8 cellular contexts compared by ENCODE assay signal in the genomic region with DNA sequence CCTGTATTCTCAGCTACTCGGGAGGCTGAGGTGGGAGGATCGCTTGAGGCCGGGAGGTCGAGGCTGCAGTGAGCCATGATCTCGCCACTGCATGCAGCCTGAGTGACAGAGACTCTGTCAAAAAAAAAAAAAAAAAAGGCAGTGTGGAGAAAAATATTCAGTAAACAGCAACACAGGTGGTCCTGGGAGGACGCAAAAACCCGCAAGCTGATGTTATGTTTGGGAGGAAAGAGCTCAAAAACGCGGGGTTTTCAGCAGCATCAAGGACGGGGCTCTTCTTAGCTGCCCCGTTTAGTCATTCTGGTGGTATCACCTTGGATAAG. TPM values are rescaled to one million over a fixed set of nuclear protein-coding genes. Genes with fewer than 3 reads are reported as not detected.
DNase-seq lines count a peak whose midpoint lies in the region; ATAC-seq and TF ChIP-seq lines count a peak whose summit lies in the region.

No MANE protein-coding gene starts in this region.

- no peaks in the 10 kb centered on the region for H3K27me3 Mint-ChIP-seq in activated T-cell treated with anti-CD3 and anti-CD28 coated beads, Interleukin-2, amount 50 U/mL, for 4 hours (ENCODE audit: low read depth)

- peaks cover 0 to 5% of the 10 kb centered on the region in 2 donors for H3K4me1 ChIP-seq in ascending aorta
- peaks cover 0 to 12% (median 7%) of the 10 kb centered on the region in 4 donors for H3K4me1 ChIP-seq in liver (ENCODE audit: control insufficient read depth in 4 of 4, insufficient read depth in 4 of 4, low read length in 3 of 4)
- peaks cover 0 to 14% (median 6%) of the 10 kb centered on the region in 4 donors for H3K4me1 ChIP-seq in tibial artery

- H3K27me3 ChIP-seq in ascending aorta (no peaks in the 10 kb centered on the region), liver (ENCODE audit: control insufficient read depth in 4 of 4, insufficient read depth in 4 of 4, low read length in 3 of 4) (no peaks in the 10 kb centered on the region), tibial artery (no peaks in the 10 kb centered on the region)

- peaks cover 4% of the 10 kb centered on the region for H3K36me3 Mint-ChIP-seq in activated T-cell treated with anti-CD3 and anti-CD28 coated beads, Interleukin-2, amount 50 U/mL, for 4 hours (ENCODE audit: insufficient read depth)

- H3K9ac ChIP-seq in liver (ENCODE audit: low read depth in 1 of 2, low read length in 2 of 2): no peak overlapping the region

- intact Hi-C loops in ascending aorta (cut with DNase I): loop anchor here (2.0 kb wide), 3 partner anchors 30 to 108 kb away; partner anchors contain the start of genes U2AF2 and ZNF579
- intact Hi-C loops in tibial artery (cut with DNase I; ENCODE audit: low total_unique reads): no loop called here

- H3K36me3 ChIP-seq in ascending aorta: peaks cover 3 to 12% of the 10 kb centered on the region in 2 donors
- peaks cover 0 to 4% (median 1%) of the 10 kb centered on the region in 4 donors for H3K36me3 ChIP-seq in liver (ENCODE audit: control insufficient read depth in 4 of 4, insufficient read depth in 3 of 4, low read depth in 1 of 4, low read length in 3 of 4)
- peaks cover 6 to 25% (median 10%) of the 10 kb centered on the region in 3 donors for H3K36me3 ChIP-seq in tibial artery

- peaks cover 49% of the 10 kb centered on the region for H3K4me1 Mint-ChIP-seq in activated T-cell treated with anti-CD3 and anti-CD28 coated beads, Interleukin-2, amount 50 U/mL, for 4 hours (ENCODE audit: low read depth)

- H3K9me3 ChIP-seq in ascending aorta (no peaks in the 10 kb centered on the region), liver (ENCODE audit: control insufficient read depth in 4 of 4, low read length in 3 of 4) (no peaks in the 10 kb centered on the region), tibial artery (no peaks in the 10 kb centered on the region)

- TF ChIP-seq CTCF in ascending aorta (IDR thresholded peaks at IDR 0.05): no peak
- TF ChIP-seq CTCF in liver (IDR thresholded peaks at IDR 0.05; ENCODE audit: low read depth, low read length, missing input control): no peak
- TF ChIP-seq CTCF in tibial artery (IDR thresholded peaks at IDR 0.05): no peak

- ATAC-seq in activated T-cell treated with anti-CD3 and anti-CD28 coated beads, Interleukin-2, amount 50 U/mL, for 4 hours: no peak
- ATAC-seq in HG03521 (IDR thresholded peaks at IDR 0.05; ENCODE audit: unreplicated experiment) (no peak), HG03571 (IDR thresholded peaks at IDR 0.05; ENCODE audit: unreplicated experiment) (no peak)

- TF ChIP-seq RAD21 in liver (IDR thresholded peaks at IDR 0.05): no peak

- no peak for DNase-seq in activated T-cell treated with anti-CD3 and anti-CD28 coated beads, Interleukin-2, amount 50 U/mL, for 4 hours
- no peak for DNase-seq in activated T-cell treated with anti-CD3 and anti-CD28 coated beads, Interleukin-2, amount 50 U/mL, for 48 hours
- DNase-seq in ascending aorta (ENCODE audit: low spot score in 2 of 2) (no peak), tibial artery (no peak), HK-2 (ENCODE audit: unreplicated experiment) (no peak)

- 52% methylated on average over 11 of the region's 11 CpGs for WGBS in liver

- H3K27ac ChIP-seq in ascending aorta (peak overlapping the region; percentile 96 to 97), liver (ENCODE audit: low read depth in 1 of 2, low read length in 2 of 2) (no peak overlapping the region), tibial artery (peak overlapping the region; percentile 89 to 93)

- H3K9me3 Mint-ChIP-seq in activated T-cell treated with anti-CD3 and anti-CD28 coated beads, Interleukin-2, amount 50 U/mL, for 4 hours: no peaks in the 10 kb centered on the region

- H3K4me3 Mint-ChIP-seq in activated T-cell treated with anti-CD3 and anti-CD28 coated beads, Interleukin-2, amount 50 U/mL, for 4 hours: peak overlapping the region; percentile 87

- H3K4me3 ChIP-seq in ascending aorta (peak overlapping the region; percentile 60 to 73), liver (ENCODE audit: low read depth in 1 of 3, low read length in 3 of 3) (peak overlapping the region; percentile 32 to 75 (median 53)), tibial artery (peak overlapping the region; percentile 59 to 61)

TF ChIP-seq in liver, 16 proteins besides CTCF, POLR2A, EP300 and RAD21:
- TF ChIP-seq FOXA1 (IDR thresholded peaks at IDR 0.05) (no peak), SP1 (IDR thresholded peaks at IDR 0.05) (no peak), HNF4G (IDR thresholded peaks at IDR 0.05) (no peak)

RNA-seq across cellular contexts. Expression of gene ZNF784, which starts 0.6 kb away (rescaled TPM):
- total RNA-seq in activated T-cell treated with anti-CD3 and anti-CD28 coated beads, Interleukin-2, amount 50 U/mL, for 4 hours: 1 to 10 TPM; 3.3 to 3.4 (median 3.4) TPM
- total RNA-seq in ascending aorta: 14.7 TPM
- 1 to 10 TPM; 3.9 to 6.0 TPM for total RNA-seq in liver
- polyA plus RNA-seq in liver: 1 to 10 TPM in 1 of 2 donors, under 1 TPM in 1; 0.79 to 3.6 TPM

RNA-seq across cellular contexts. Expression of gene ZNF580, which starts 15.8 kb away (rescaled TPM):
- total RNA-seq in activated T-cell treated with anti-CD3 and anti-CD28 coated beads, Interleukin-2, amount 50 U/mL, for 4 hours: 10 to 100 TPM; 27.1 to 31.5 (median 28.5) TPM
- total RNA-seq in ascending aorta (163 TPM), liver (1 to 10 TPM; 2.6 to 5.0 TPM)
- polyA plus RNA-seq in liver: 1 to 10 TPM; 5.1 to 5.2 TPM

RNA-seq across cellular contexts. Expression of gene ZNF581, which starts 18.5 kb away (rescaled TPM):
- total RNA-seq in activated T-cell treated with anti-CD3 and anti-CD28 coated beads, Interleukin-2, amount 50 U/mL, for 4 hours: 10 to 100 TPM; 46.2 to 54.1 (median 52.7) TPM
- total RNA-seq in ascending aorta (12.1 TPM), liver (1 to 10 TPM; 2.1 to 7.3 TPM)
- polyA plus RNA-seq in liver: 1 to 10 TPM; 4.8 to 5.6 TPM

RNA-seq across cellular contexts. Expression of gene ZNF865, which starts 19.5 kb away (rescaled TPM):
- total RNA-seq in activated T-cell treated with anti-CD3 and anti-CD28 coated beads, Interleukin-2, amount 50 U/mL, for 4 hours: 10 to 100 TPM; 14.5 to 15.9 (median 15.4) TPM
- total RNA-seq in ascending aorta (22.0 TPM), liver (1 to 10 TPM; 1.4 to 1.8 TPM)
- polyA plus RNA-seq in liver: 1 to 10 TPM in 1 of 2 donors, under 1 TPM in 1; 0.38 to 3.1 TPM

RNA-seq across cellular contexts. Expression of gene CCDC106, which starts 23.0 kb away (rescaled TPM):
- 1 to 10 TPM; 3.9 to 7.8 (median 4.8) TPM for total RNA-seq in activated T-cell treated with anti-CD3 and anti-CD28 coated beads, Interleukin-2, amount 50 U/mL, for 4 hours
- total RNA-seq in ascending aorta: 27.6 TPM
- 1 to 10 TPM; 3.6 to 5.6 TPM for total RNA-seq in liver
- 10 to 100 TPM in 1 of 2 donors, 1 to 10 TPM in 1; 6.1 to 13.5 TPM for polyA plus RNA-seq in liver

Comparison
In these comparisons a context has a peak if more than half of its experiments do, and no peak if none do; other contexts are left out.
1. H3K27ac ChIP-seq: peak in ascending aorta (2 of 2) and tibial artery (2 of 2); none in liver (0 of 2).
2. RNA of gene ZNF580, which starts 15.8 kb away (total RNA-seq): 163 TPM in ascending aorta (single experiment) and 27.1 to 31.5 TPM in activated T-cell treated with anti-CD3 and anti-CD28 coated beads, Interleukin-2, amount 50 U/mL, for 4 hours; 2.6 to 5.0 TPM in liver; every median in the first group is over 4 times any median in the second.
3. Peak in every context shown above with its lines, with median percentiles within 50 percentile points of each other: H3K4me3 ChIP-seq.